16 cellular contexts compared by ENCODE assay signal in the genomic region with DNA sequence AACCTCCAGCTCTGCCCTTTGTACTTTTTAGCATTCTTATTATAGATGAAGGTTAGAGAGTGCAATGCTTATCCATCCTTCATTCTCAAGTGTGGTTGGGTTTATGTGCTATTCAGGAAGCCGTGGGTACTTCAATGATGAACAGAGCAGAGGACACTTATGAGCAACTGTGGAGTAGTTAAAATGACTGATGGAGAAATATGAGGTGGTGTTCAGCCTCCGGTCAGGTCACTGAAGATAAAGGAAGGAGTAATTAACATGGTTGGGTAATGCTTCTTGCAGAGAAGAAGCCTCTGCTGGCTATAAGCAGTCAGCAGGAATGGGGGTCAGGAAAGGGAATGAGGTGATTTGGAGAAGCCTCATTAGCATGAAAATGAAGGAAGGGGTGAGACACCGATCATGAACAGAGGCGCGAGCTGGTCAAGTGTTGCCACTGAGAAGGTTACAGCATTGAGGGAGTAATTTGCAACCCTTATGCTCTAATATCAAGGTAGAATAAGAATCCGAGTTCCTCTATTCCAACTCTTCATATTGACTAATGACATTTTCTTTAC.
"Had no signal": no experiment of that assay in that cellular context is flagged by ENCODE, and none has a peak within 500 bp of the region (broad histone marks: within the 10 kb centered on the region; RNA-seq: fewer than 3 reads in every experiment).

No MANE protein-coding gene starts in this region.

- DNase-seq: activated CD4-positive, alpha-beta T cell treated with anti-CD3 and anti-CD28 coated beads, Interleukin-2, amount 50 U/mL, for 48 hours; activated CD4-positive, CD25-positive, alpha-beta regulatory T cell treated with anti-CD3 and anti-CD28 coated beads, Interleukin-2, amount 50 U/mL, for 72 hours; activated effector memory CD4-positive, alpha-beta T cell treated with anti-CD3 and anti-CD28 coated beads, Interleukin-2, amount 50 U/mL, for 16 hours; activated T-cell treated with anti-CD3 and anti-CD28 coated beads, Interleukin-2, amount 50 U/mL, for 4 hours; anterior cingulate cortex; cerebellar nuclear complex; effector memory CD8-positive, alpha-beta T cell; hypothalamus; left colon; mucosa of descending colon; naive thymus-derived CD8-positive, alpha-beta T cell; small intestine had no signal

- H3K27ac ChIP-seq: neutrophil, right atrium auricular region, tibial nerve, vagina had no signal

- H3K27me3 ChIP-seq: neutrophil, right atrium auricular region, tibial nerve, vagina had no signal

- H3K9me3 ChIP-seq: mucosa of descending colon, neutrophil, right atrium auricular region, tibial nerve, vagina had no signal

- H3K36me3 ChIP-seq: neutrophil, right atrium auricular region, tibial nerve, vagina had no signal

- H3K4me3 ChIP-seq: mucosa of descending colon, right atrium auricular region, tibial nerve, vagina had no signal

- H3K4me1 ChIP-seq: right atrium auricular region, tibial nerve, vagina had no signal
